ENCODE assay signal across 18 cellular contexts in genomic region chr20:48186915-48187314, GRCh38.
DNase-seq lines count a peak whose midpoint lies in the region; ATAC-seq, FAIRE-seq and TF ChIP-seq lines count a peak whose summit lies in the region.
"Had no signal": no experiment of that assay in that cellular context is flagged by ENCODE, and none has a peak within 500 bp of the region (broad histone marks: within the 10 kb centered on the region; RNA-seq: fewer than 3 reads in every experiment).

No MANE protein-coding gene starts in this region.

- no peak for ATAC-seq in activated T-helper 17 cell treated with anti-CD3 and anti-CD28 coated beads, Interleukin-2, amount 50 U/mL, for 72 hours (replicated peaks)
- no peak for ATAC-seq in HG03095 (IDR thresholded peaks at IDR 0.05; ENCODE audit: unreplicated experiment)
- ATAC-seq: lower lobe of right lung; naive thymus-derived CD4-positive, alpha-beta T cell; stimulated activated memory B cell treated with anti-CD40 and anti-IgM and Interleukin-4, amounts not matched to agents 10 μg/mL and 1 μg/mL and 100 μg/mL, for 72 hours had no signal

- H3K4me1 Mint-ChIP-seq in activated T-helper 17 cell treated with anti-CD3 and anti-CD28 coated beads, Interleukin-2, amount 50 U/mL, for 72 hours, result no peaks in the 10 kb centered on the region
- peaks cover 7% of the 10 kb centered on the region for H3K4me1 Mint-ChIP-seq in glutamatergic neuron (ENCODE audit: low read depth, unreplicated experiment)
- H3K4me1 Mint-ChIP-seq: naive thymus-derived CD4-positive, alpha-beta T cell; stimulated activated memory B cell treated with anti-CD40 and anti-IgM and Interleukin-4, amounts not matched to agents 10 μg/mL and 1 μg/mL and 100 μg/mL, for 72 hours had no signal

- peak; percentile 63 for FAIRE-seq in HTR-8/SVneo (lab: Jason Lieb, UNC)

- POLR2A ChIA-PET in RWPE1 (lab: Yijun Ruan, JAX; ENCODE audit: low non-redundant PET), result no interaction called here

- no peaks in the 10 kb centered on the region for H3K36me3 Mint-ChIP-seq in activated T-helper 17 cell treated with anti-CD3 and anti-CD28 coated beads, Interleukin-2, amount 50 U/mL, for 72 hours (ENCODE audit: low read depth)
- no peaks in the 10 kb centered on the region for H3K36me3 Mint-ChIP-seq in glutamatergic neuron (ENCODE audit: unreplicated experiment)
- H3K36me3 Mint-ChIP-seq: naive thymus-derived CD4-positive, alpha-beta T cell; stimulated activated memory B cell treated with anti-CD40 and anti-IgM and Interleukin-4, amounts not matched to agents 10 μg/mL and 1 μg/mL and 100 μg/mL, for 72 hours had no signal

- CTCF ChIA-PET in RWPE1 (lab: Yijun Ruan, JAX), result interaction anchor here (0.6 to 1.1 kb wide), 4 partner anchors 95 to 434 kb away, joined by 3 to 7 read pairs (median 6); no protein-coding TSS in a partner anchor

- peaks cover 14% of the 10 kb centered on the region for H3K27me3 Mint-ChIP-seq in activated T-helper 17 cell treated with anti-CD3 and anti-CD28 coated beads, Interleukin-2, amount 50 U/mL, for 72 hours
- peaks cover 2% of the 10 kb centered on the region for H3K27me3 Mint-ChIP-seq in glutamatergic neuron (ENCODE audit: unreplicated experiment)
- H3K27me3 Mint-ChIP-seq: stimulated activated memory B cell treated with anti-CD40 and anti-IgM and Interleukin-4, amounts not matched to agents 10 μg/mL and 1 μg/mL and 100 μg/mL, for 72 hours had no signal

- H3K4me3 Mint-ChIP-seq in activated T-helper 17 cell treated with anti-CD3 and anti-CD28 coated beads, Interleukin-2, amount 50 U/mL, for 72 hours, result no peak overlapping the region
- H3K4me3 Mint-ChIP-seq in glutamatergic neuron (ENCODE audit: unreplicated experiment), result no peak overlapping the region
- H3K4me3 Mint-ChIP-seq: naive thymus-derived CD4-positive, alpha-beta T cell; stimulated activated memory B cell treated with anti-CD40 and anti-IgM and Interleukin-4, amounts not matched to agents 10 μg/mL and 1 μg/mL and 100 μg/mL, for 72 hours had no signal

- H3K27ac ChIP-seq in RWPE1, result peak overlapping the region; percentile 79
- H3K27ac ChIP-seq: adrenal gland, BLaER1, lower lobe of right lung, prostate gland, SK-N-MC, thyroid gland had no signal

- H3K4me3 ChIP-seq in fibroblast of mammary gland (ENCODE audit: control insufficient read depth, low read depth, low read length), result no peak overlapping the region
- H3K4me3 ChIP-seq: adrenal gland, BLaER1, lower lobe of right lung, prostate gland, SK-N-MC, thyroid gland had no signal

- TF ChIP-seq CTCF in RWPE1 (conservative IDR thresholded peaks at IDR 0.05; ENCODE audit: low read depth) (no peak), fibroblast of mammary gland (conservative IDR thresholded peaks at IDR 0.05; ENCODE audit: control insufficient read depth, insufficient read depth, low read depth, low read length) (no peak), glutamatergic neuron (IDR thresholded peaks at IDR 0.05; ENCODE audit: partially characterized antibody, unreplicated experiment) (no peak)

- H3K27ac Mint-ChIP-seq in activated T-helper 17 cell treated with anti-CD3 and anti-CD28 coated beads, Interleukin-2, amount 50 U/mL, for 72 hours, result no peak overlapping the region
- H3K27ac Mint-ChIP-seq in glutamatergic neuron (ENCODE audit: unreplicated experiment), result no peak overlapping the region
- H3K27ac Mint-ChIP-seq: naive thymus-derived CD4-positive, alpha-beta T cell; stimulated activated memory B cell treated with anti-CD40 and anti-IgM and Interleukin-4, amounts not matched to agents 10 μg/mL and 1 μg/mL and 100 μg/mL, for 72 hours had no signal

- H3K9me3 Mint-ChIP-seq in activated T-helper 17 cell treated with anti-CD3 and anti-CD28 coated beads, Interleukin-2, amount 50 U/mL, for 72 hours, result no peaks in the 10 kb centered on the region
- H3K9me3 Mint-ChIP-seq in glutamatergic neuron (ENCODE audit: unreplicated experiment), result peaks cover 5% of the 10 kb centered on the region
- H3K9me3 Mint-ChIP-seq: naive thymus-derived CD4-positive, alpha-beta T cell; stimulated activated memory B cell treated with anti-CD40 and anti-IgM and Interleukin-4, amounts not matched to agents 10 μg/mL and 1 μg/mL and 100 μg/mL, for 72 hours had no signal

- DNase-seq in HTR-8/SVneo (ENCODE audit: insufficient read length, low spot score), result no peak
- no peak for DNase-seq in RWPE1 (ENCODE audit: low spot score)
- peak; percentile 14 for DNase-seq in fibroblast of mammary gland (ENCODE audit: low read depth)
- peak; percentile 53 for DNase-seq in renal cortical epithelial cell (ENCODE audit: low read depth)
- no peak for DNase-seq in glutamatergic neuron
- DNase-seq: activated effector memory CD4-positive, alpha-beta T cell treated with anti-CD3 and anti-CD28 coated beads, Interleukin-2, amount 50 U/mL, for 16 hours; adrenal gland; lower lobe of right lung; naive thymus-derived CD4-positive, alpha-beta T cell; OCI-M1; T-helper 9 cell; thyroid gland had no signal

Comparison
In these comparisons a context has a peak if more than half of its experiments do, and no peak if none do; other contexts are left out.
1. DNase-seq: peak in fibroblast of mammary gland (single experiment) and renal cortical epithelial cell (single experiment); none in HTR-8/SVneo (single experiment), RWPE1 (single experiment) and glutamatergic neuron (single experiment).